In genomic region chrX:16023790-16024734, GRCh38 we compare ENCODE assay signal across 8 cellular contexts.
DNase-seq lines count a peak whose midpoint lies in the region; ATAC-seq and TF ChIP-seq lines count a peak whose summit lies in the region.

No MANE protein-coding gene starts in this region.

- ATAC-seq in GM18499 (IDR thresholded peaks at IDR 0.05; ENCODE audit: insufficient read depth, unreplicated experiment) (peak; percentile 94), GM21723 (IDR thresholded peaks at IDR 0.05; ENCODE audit: unreplicated experiment) (peak; percentile 98), omental fat pad (ENCODE audit: low FRiP score) (no peak)

- H3K36me3 ChIP-seq in kidney epithelial cell (ENCODE audit: control insufficient read depth, insufficient read depth, low read length): no peaks in the 10 kb centered on the region

- no peak overlapping the region for H3K4me3 ChIP-seq in kidney epithelial cell (ENCODE audit: low read depth, low read length)

- H3K27me3 ChIP-seq in kidney epithelial cell (ENCODE audit: control insufficient read depth, insufficient read depth, low read length): no peaks in the 10 kb centered on the region

- no peak for TF ChIP-seq CTCF in kidney epithelial cell (IDR thresholded peaks at IDR 0.05; ENCODE audit: insufficient read depth, low read length, poor library complexity, severe bottlenecking)
- TF ChIP-seq CTCF in omental fat pad (IDR thresholded peaks at IDR 0.05): no peak

- peak; percentile 62 for DNase-seq in HT1080 (ENCODE audit: low read depth)
- DNase-seq in kidney epithelial cell (ENCODE audit: low read depth): peak; percentile 73
- no peak for DNase-seq in globus pallidus (ENCODE audit: low spot score)
- no peak for DNase-seq in hippocampal formation (lab: John Stamatoyannopoulos, UW)
- no peak for DNase-seq in inferior parietal cortex (ENCODE audit: extremely low spot score)
- DNase-seq in omental fat pad (ENCODE audit: low spot score): no peak

Comparison
In these comparisons a context has a peak if more than half of its experiments do, and no peak if none do; other contexts are left out.
1. DNase-seq: peak in HT1080 (single experiment) and kidney epithelial cell (single experiment); none in globus pallidus (single experiment), hippocampal formation (0 of 2), inferior parietal cortex (single experiment) and omental fat pad (single experiment).